Comparison of ENCODE assay signal across 28 cellular contexts in the genomic region with DNA sequence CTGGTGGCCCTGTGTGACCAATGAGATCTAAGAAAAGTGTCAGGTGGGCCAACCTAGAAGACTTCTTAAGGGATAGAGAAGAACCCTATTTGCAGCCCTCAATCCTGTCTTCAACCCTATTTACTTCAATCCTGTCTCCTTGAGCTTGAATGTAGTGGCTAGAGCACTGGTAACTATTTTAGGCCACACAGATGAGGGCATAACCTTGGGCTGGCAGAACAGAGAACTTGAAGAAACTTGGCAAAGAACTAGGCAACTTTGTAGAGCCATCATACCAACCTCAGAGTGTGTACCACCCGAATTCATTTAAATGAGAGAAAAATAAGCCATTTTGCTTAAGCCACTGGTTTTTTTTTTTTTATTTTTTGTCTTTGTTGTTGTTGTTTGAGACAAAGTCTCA.
"Had no signal": no experiment of that assay in that cellular context is flagged by ENCODE, and none has a peak within 500 bp of the region (broad histone marks: within the 10 kb centered on the region; RNA-seq: fewer than 3 reads in every experiment).

No MANE protein-coding gene starts in this region.

- H3K4me1 ChIP-seq: pancreas, prostate gland, right lobe of liver, upper lobe of left lung had no signal

- H3K27me3 Mint-ChIP-seq: stimulated activated memory B cell treated with anti-CD40 and anti-IgM and Interleukin-4, amounts not matched to agents 10 μg/mL and 1 μg/mL and 100 μg/mL, for 72 hours; stimulated activated naive CD8-positive, alpha-beta T cell treated with anti-CD3 and anti-CD28 coated beads, Interleukin-15, amount 100 ng/mL, for 72 hours had no signal

- H3K27me3 ChIP-seq: hepatocyte, pancreas, right lobe of liver, transverse colon, upper lobe of left lung had no signal

- H3K4me3 ChIP-seq: hepatocyte, lung, mucosa of descending colon, pancreas, prostate gland, right lobe of liver, smooth muscle cell, transverse colon, upper lobe of left lung had no signal

- H3K27ac Mint-ChIP-seq: naive thymus-derived CD4-positive, alpha-beta T cell; nephron; stimulated activated memory B cell treated with anti-CD40 and anti-IgM and Interleukin-4, amounts not matched to agents 10 μg/mL and 1 μg/mL and 100 μg/mL, for 72 hours; stimulated activated naive CD8-positive, alpha-beta T cell treated with anti-CD3 and anti-CD28 coated beads, Interleukin-15, amount 100 ng/mL, for 72 hours had no signal

- H3K36me3 ChIP-seq: pancreas, prostate gland, right lobe of liver, transverse colon, upper lobe of left lung had no signal

- H3K4me2 ChIP-seq: hepatocyte, smooth muscle cell had no signal

- H3K9me3 ChIP-seq: mucosa of descending colon, pancreas, prostate gland, right lobe of liver, transverse colon, upper lobe of left lung had no signal

- ATAC-seq: left lobe of liver; mucosa of descending colon; naive thymus-derived CD4-positive, alpha-beta T cell; pancreas; right lobe of liver; stimulated activated memory B cell treated with anti-CD40 and anti-IgM and Interleukin-4, amounts not matched to agents 10 μg/mL and 1 μg/mL and 100 μg/mL, for 72 hours; stimulated activated naive CD8-positive, alpha-beta T cell treated with anti-CD3 and anti-CD28 coated beads, Interleukin-15, amount 100 ng/mL, for 72 hours had no signal

- DNase-seq: head of caudate nucleus; islet precursor cell; left cardiac atrium; midbrain; mucosa of descending colon; naive thymus-derived CD4-positive, alpha-beta T cell; nucleus accumbens; pancreas; posterior cingulate gyrus; retina; right lobe of liver; stimulated activated CD4-positive, alpha-beta T cell treated with anti-CD3 and anti-CD28 coated beads, Interleukin-1b, Interleukin-23, amount 100 ng/mL, for 48 hours; stimulated activated CD4-positive, alpha-beta T cell treated with anti-CD3 and anti-CD28 coated beads, Interleukin-2, amount 100 ng/mL, for 48 hours; stimulated activated CD4-positive, alpha-beta T cell treated with anti-CD3 and anti-CD28 coated beads, Interleukin-4, amount 100 ng/mL, for 4 hours; stimulated activated CD8-positive, alpha-beta memory T cell treated with anti-CD3 and anti-CD28 coated beads, Interleukin-4, amount 100 ng/mL, for 48 hours; stimulated activated naive CD4-positive, alpha-beta T cell treated with Interleukin-2 at 50 U/mL for 16 hours; stimulated activated naive CD8-positive, alpha-beta T cell treated with anti-CD3 and anti-CD28 coated beads, Interleukin-15, amount 100 ng/mL, for 72 hours; substantia nigra; transverse colon; upper lobe of left lung had no signal

- H3K79me2 ChIP-seq: hepatocyte had no signal

- H3K4me1 Mint-ChIP-seq: stimulated activated memory B cell treated with anti-CD40 and anti-IgM and Interleukin-4, amounts not matched to agents 10 μg/mL and 1 μg/mL and 100 μg/mL, for 72 hours; stimulated activated naive CD8-positive, alpha-beta T cell treated with anti-CD3 and anti-CD28 coated beads, Interleukin-15, amount 100 ng/mL, for 72 hours had no signal

- H3K27ac ChIP-seq: hepatocyte, pancreas, prostate gland, right lobe of liver, transverse colon, upper lobe of left lung had no signal

- H3K9me3 Mint-ChIP-seq: nephron, neural crest cell had no signal

- H3K4me3 Mint-ChIP-seq: naive thymus-derived CD4-positive, alpha-beta T cell; nephron; neural crest cell; stimulated activated memory B cell treated with anti-CD40 and anti-IgM and Interleukin-4, amounts not matched to agents 10 μg/mL and 1 μg/mL and 100 μg/mL, for 72 hours; stimulated activated naive CD8-positive, alpha-beta T cell treated with anti-CD3 and anti-CD28 coated beads, Interleukin-15, amount 100 ng/mL, for 72 hours had no signal

- H3K36me3 Mint-ChIP-seq: naive thymus-derived CD4-positive, alpha-beta T cell; stimulated activated memory B cell treated with anti-CD40 and anti-IgM and Interleukin-4, amounts not matched to agents 10 μg/mL and 1 μg/mL and 100 μg/mL, for 72 hours had no signal
